8 cellular contexts compared by ENCODE assay signal in the genomic region with DNA sequence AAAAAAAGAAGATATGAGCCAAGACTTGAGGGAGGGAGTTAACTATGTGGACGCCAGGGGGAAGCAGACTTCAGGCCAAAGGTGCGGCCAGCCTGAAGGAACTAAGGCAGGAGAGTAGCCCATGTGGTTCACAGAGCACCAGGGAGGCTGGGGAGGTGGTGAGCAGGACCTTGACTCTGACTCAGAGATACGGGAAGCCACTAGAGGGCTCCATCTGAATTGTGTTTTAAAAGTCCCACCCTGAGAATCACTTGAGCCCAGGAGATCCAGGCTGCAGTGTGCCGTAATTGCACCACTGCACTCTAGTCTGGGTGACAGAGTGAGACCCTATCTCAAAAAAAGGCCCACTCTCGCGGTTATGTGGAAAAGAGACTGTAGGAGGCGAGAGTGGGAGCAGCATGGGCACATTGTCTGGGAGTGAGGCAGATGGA. TPM values are rescaled to one million over a fixed set of nuclear protein-coding genes. Genes with fewer than 3 reads are reported as not detected.
DNase-seq lines count a peak whose midpoint lies in the region; ATAC-seq and TF ChIP-seq lines count a peak whose summit lies in the region.

No MANE protein-coding gene starts in this region.

- 70 to 73% (median 72%) methylated on average over 7 of the region's 7 CpGs for WGBS in adrenal gland, 4 donors

- intact Hi-C loops in adrenal gland (cut with DNase I), result no loop called here
- intact Hi-C loops in vagina (cut with DNase I), result no loop called here

- H3K4me3 ChIP-seq in MG63 (no peak overlapping the region), adrenal gland (no peak overlapping the region), vagina (no peak overlapping the region)

- H3K4me1 ChIP-seq in adrenal gland (replicated peaks in 1 of 2), result no peaks in the 10 kb centered on the region
- peaks cover 4% of the 10 kb centered on the region for H3K4me1 ChIP-seq in vagina

- no peak overlapping the region for H3K27ac ChIP-seq in adrenal gland
- H3K27ac ChIP-seq in vagina, result no peak overlapping the region

- in situ Hi-C loops in ACHN (cut with HindIII; ENCODE audit: low pct_ligation_motif_present, low pct_unique_long_range_greater_than_20kb, low sequenced_read_pairs), result no loop called here

- TF ChIP-seq POLR2A in adrenal gland (IDR thresholded peaks at IDR 0.05), result no peak
- TF ChIP-seq POLR2A in vagina (IDR thresholded peaks at IDR 0.05), result no peak

- H3K36me3 ChIP-seq in MG63 (peaks cover 31% of the 10 kb centered on the region), adrenal gland (replicated peaks in 1 of 2) (peaks cover 0 to 12% of the 10 kb centered on the region in 2 donors), vagina (peaks cover 0 to 14% of the 10 kb centered on the region in 2 donors)

- H3K27me3 ChIP-seq in MG63, result no peaks in the 10 kb centered on the region
- no peaks in the 10 kb centered on the region for H3K27me3 ChIP-seq in adrenal gland
- no peaks in the 10 kb centered on the region for H3K27me3 ChIP-seq in vagina

- H3K9me3 ChIP-seq in MG63 (no peaks in the 10 kb centered on the region), adrenal gland (replicated peaks in 1 of 3) (no peaks in the 10 kb centered on the region), vagina (no peaks in the 10 kb centered on the region)

- TF ChIP-seq CTCF in GM10266 (IDR thresholded peaks at IDR 0.05; ENCODE audit: control insufficient read depth, insufficient read depth, low read depth, missing control alignments), result peak; percentile 53
- peak in 5 of 6 experiments; percentile 7 to 46 (median 26) for TF ChIP-seq CTCF in adrenal gland (IDR thresholded peaks at IDR 0.05)
- no peak for TF ChIP-seq CTCF in vagina (IDR thresholded peaks at IDR 0.05)

- no peak for ATAC-seq in GM19328 (IDR thresholded peaks at IDR 0.05; ENCODE audit: unreplicated experiment)

- DNase-seq in ACHN (peak; percentile 78), GM10266 (ENCODE audit: extremely low spot score) (no peak), MG63 (peak; percentile 18), adrenal gland (peak in 6 of 7 donors; percentile 26 to 55 (median 41)), islet precursor cell (peak; percentile 93), Ammon's horn (ENCODE audit: low spot score) (no peak), vagina (ENCODE audit: extremely low spot score in 2 of 2) (no peak)

RNA-seq across cellular contexts. Expression of a gene that starts 12.3 kb away (rescaled TPM):
- total RNA-seq in MG63 (2014; rRNA removed; shearing (Covaris generic); ENCODE audit: low replicate concordance), result 11.7 and 16.9 TPM in 2 replicates
- 10 to 100 TPM in 6 of 8 donors, 1 to 10 TPM in 2; 8.9 to 36.8 (median 16.3) TPM for total RNA-seq in adrenal gland
- polyA plus RNA-seq in adrenal gland, result 10 to 100 TPM in 1 of 3 donors, 1 to 10 TPM in 2; 7.5 to 17.9 (median 9.0) TPM
- 17.9 TPM for total RNA-seq in vagina

RNA-seq across cellular contexts. Expression of a gene that starts 55.7 kb away (rescaled TPM):
- 64.2 and 72.9 TPM in 2 replicates for total RNA-seq in MG63 (2014; rRNA removed; shearing (Covaris generic); ENCODE audit: low replicate concordance)
- 10 to 100 TPM in 7 of 8 donors, 1 to 10 TPM in 1; 6.8 to 44.5 (median 26.6) TPM for total RNA-seq in adrenal gland
- polyA plus RNA-seq in adrenal gland, result 10 to 100 TPM; 13.4 to 34.9 (median 17.4) TPM
- total RNA-seq in vagina, result 28.0 TPM

Comparison
In these comparisons a context has a peak if more than half of its experiments do, and no peak if none do; other contexts are left out.
1. DNase-seq: peak in ACHN (single experiment), MG63 (single experiment), adrenal gland (6 of 7) and islet precursor cell (single experiment); none in GM10266 (single experiment), Ammon's horn (single experiment) and vagina (0 of 2).
2. CTCF ChIP-seq: peak in GM10266 (single experiment) and adrenal gland (5 of 6); none in vagina (0 of 3).